In genomic region chr3:107662586-107662985, GRCh38 we compare ENCODE assay signal across 18 cellular contexts.
DNase-seq lines count a peak whose midpoint lies in the region; ATAC-seq and TF ChIP-seq lines count a peak whose summit lies in the region.
"Had no signal": no experiment of that assay in that cellular context is flagged by ENCODE, and none has a peak within 500 bp of the region (broad histone marks: within the 10 kb centered on the region; RNA-seq: fewer than 3 reads in every experiment).

No MANE protein-coding gene starts in this region.

- DNase-seq in HFFc6 = no peak
- DNase-seq in brain microvascular endothelial cell = no peak
- no peak for DNase-seq in left ventricle myocardium superior
- DNase-seq in smooth muscle cell (lab: John Stamatoyannopoulos, UW; ENCODE audit: unreplicated experiment) = no peak
- no peak for DNase-seq in globus pallidus (ENCODE audit: low spot score)
- no peak for DNase-seq in stimulated activated CD4-positive, alpha-beta T cell treated with anti-CD3 and anti-CD28 coated beads, Interleukin-2, amount 100 ng/mL, for 24 hours
- DNase-seq in NCI-H1417 (lab: John Stamatoyannopoulos, UW) = no peak
- DNase-seq: activated CD4-positive, alpha-beta T cell treated with anti-CD3 and anti-CD28 coated beads, Interleukin-2, amount 10 ng/mL, durations not matched to agents 24 days and 14 days; endodermal cell; MM.1S; PC-9; stimulated activated CD4-positive, alpha-beta T cell treated with anti-CD3 and anti-CD28 coated beads, Interleukin-1b, Interleukin-23, amount 100 ng/mL, for 48 hours had no signal

- 80% methylated on average over 7 of the region's 7 CpGs for WGBS in smooth muscle cell (ENCODE audit: low lambda C conversion rate)

- H3K27me3 ChIP-seq in brain microvascular endothelial cell (replicated peaks) (no peaks in the 10 kb centered on the region), smooth muscle cell (ENCODE audit: low read depth) (no peaks in the 10 kb centered on the region)
- H3K27me3 ChIP-seq: pancreas had no signal

- no peaks in the 10 kb centered on the region for H3K9me3 Mint-ChIP-seq in HFFc6
- H3K9me3 Mint-ChIP-seq: activated CD4-positive, alpha-beta T cell treated with anti-CD3 and anti-CD28 coated beads, Interleukin-2, amount 10 ng/mL, durations not matched to agents 24 days and 14 days; endodermal cell; stimulated activated memory B cell treated with anti-CD40 and anti-IgM and Interleukin-4, amounts not matched to agents 10 μg/mL and 1 μg/mL and 100 μg/mL, for 72 hours; T-helper 1 cell treated with Interleukin-12 subunit alpha and Interleukin-12 subunit beta and Interleukin-4 antibody, amounts not matched to agents 30 μg/mL and 1 μg/mL, for 36 hours had no signal

- H3K9ac ChIP-seq in smooth muscle cell (ENCODE audit: low read depth) = no peak overlapping the region

- in situ Hi-C loops in brain microvascular endothelial cell (cut with HindIII; ENCODE audit: low pct_ligation_motif_present, low sequenced_read_pairs) = no loop called here

- H3K27ac ChIP-seq in brain microvascular endothelial cell (peak overlapping the region; percentile 5), smooth muscle cell (ENCODE audit: low read depth) (peak overlapping the region; percentile 40)
- H3K27ac ChIP-seq: C4-2B, PC-9 had no signal

- H3K27me3 Mint-ChIP-seq in HFFc6 (ENCODE audit: insufficient read depth) = no peaks in the 10 kb centered on the region
- H3K27me3 Mint-ChIP-seq: activated CD4-positive, alpha-beta T cell treated with anti-CD3 and anti-CD28 coated beads, Interleukin-2, amount 10 ng/mL, durations not matched to agents 24 days and 14 days; stimulated activated memory B cell treated with anti-CD40 and anti-IgM and Interleukin-4, amounts not matched to agents 10 μg/mL and 1 μg/mL and 100 μg/mL, for 72 hours had no signal

- peak; percentile 58 for ATAC-seq in left ventricle myocardium superior
- no peak for ATAC-seq in HG03139 (IDR thresholded peaks at IDR 0.05; ENCODE audit: unreplicated experiment)
- ATAC-seq: stimulated activated memory B cell treated with anti-CD40 and anti-IgM and Interleukin-4, amounts not matched to agents 10 μg/mL and 1 μg/mL and 100 μg/mL, for 72 hours had no signal

- no peak overlapping the region for H2AFZ ChIP-seq in smooth muscle cell (ENCODE audit: low read depth)
- H2AFZ ChIP-seq: PC-9 had no signal

- peak overlapping the region; percentile 79 for H3K4me3 Mint-ChIP-seq in HFFc6
- H3K4me3 Mint-ChIP-seq: activated CD4-positive, alpha-beta T cell treated with anti-CD3 and anti-CD28 coated beads, Interleukin-2, amount 10 ng/mL, durations not matched to agents 24 days and 14 days; endodermal cell; stimulated activated memory B cell treated with anti-CD40 and anti-IgM and Interleukin-4, amounts not matched to agents 10 μg/mL and 1 μg/mL and 100 μg/mL, for 72 hours; T-helper 1 cell treated with Interleukin-12 subunit alpha and Interleukin-12 subunit beta and Interleukin-4 antibody, amounts not matched to agents 30 μg/mL and 1 μg/mL, for 36 hours had no signal

- H3K36me3 ChIP-seq in brain microvascular endothelial cell (replicated peaks) (no peaks in the 10 kb centered on the region), smooth muscle cell (ENCODE audit: low read depth) (no peaks in the 10 kb centered on the region)
- H3K36me3 ChIP-seq: HAP-1, pancreas had no signal

- H3K4me1 Mint-ChIP-seq in HFFc6 (ENCODE audit: low read depth) = peaks cover 78% of the 10 kb centered on the region

- H3K36me3 Mint-ChIP-seq in HFFc6 (ENCODE audit: low read depth) = no peaks in the 10 kb centered on the region

- TF ChIP-seq CTCF in HFFc6 (IDR thresholded peaks at IDR 0.05) (no peak), brain microvascular endothelial cell (IDR thresholded peaks at IDR 0.05; ENCODE audit: low read depth, low read length, missing control alignments) (no peak), smooth muscle cell (IDR thresholded peaks at IDR 0.05; ENCODE audit: borderline replicate concordance, insufficient read depth, poor library complexity, severe bottlenecking) (no peak)

- peaks cover 4% of the 10 kb centered on the region for H3K79me2 ChIP-seq in smooth muscle cell (ENCODE audit: low read depth)

- H3K4me3 ChIP-seq in brain microvascular endothelial cell (ENCODE audit: low read depth, low read length) (no peak overlapping the region), smooth muscle cell (peak overlapping the region; percentile 23)
- H3K4me3 ChIP-seq: HAP-1, pancreas, PC-9 had no signal

- H3F3A ChIP-seq in smooth muscle cell (ENCODE audit: low read depth) = no peaks in the 10 kb centered on the region

- peaks cover 13% of the 10 kb centered on the region for H3K4me1 ChIP-seq in smooth muscle cell (ENCODE audit: low read depth)

- intact Hi-C loops in left ventricle myocardium superior (cut with micrococcal nuclease) = loop anchor here (5.0 kb wide), 1 partner anchor 85 kb away; no protein-coding TSS in a partner anchor

- H3K27ac Mint-ChIP-seq in HFFc6 = peak overlapping the region; percentile 85
- H3K27ac Mint-ChIP-seq: activated CD4-positive, alpha-beta T cell treated with anti-CD3 and anti-CD28 coated beads, Interleukin-2, amount 10 ng/mL, durations not matched to agents 24 days and 14 days; T-helper 1 cell treated with Interleukin-12 subunit alpha and Interleukin-12 subunit beta and Interleukin-4 antibody, amounts not matched to agents 30 μg/mL and 1 μg/mL, for 36 hours had no signal

- no peaks in the 10 kb centered on the region for H3K9me3 ChIP-seq in smooth muscle cell (replicated peaks; ENCODE audit: low read depth)
- H3K9me3 ChIP-seq: HAP-1, pancreas had no signal

- peak overlapping the region; percentile 81 for H3K4me2 ChIP-seq in smooth muscle cell
- H3K4me2 ChIP-seq: PC-9 had no signal

- peaks cover 80% of the 10 kb centered on the region for H4K20me1 ChIP-seq in smooth muscle cell (ENCODE audit: low read depth)
